In genomic region chr5:103271570-103272289, GRCh38 we compare ENCODE assay signal across 10 cellular contexts. TPM values are rescaled to one million over a fixed set of nuclear protein-coding genes. Genes with fewer than 3 reads are reported as not detected.
A peak's percentile ranks its signal among the peaks of the same experiment; 100 is the strongest.
DNase-seq lines count a peak whose midpoint lies in the region; ATAC-seq and TF ChIP-seq lines count a peak whose summit lies in the region.
"Had no signal": no experiment of that assay in that cellular context is flagged by ENCODE, and none has a peak within 500 bp of the region (broad histone marks: within the 10 kb centered on the region; RNA-seq: fewer than 3 reads in every experiment).

No MANE protein-coding gene starts in this region.

- ATAC-seq in GM21390 (IDR thresholded peaks at IDR 0.05; ENCODE audit: unreplicated experiment), result peak; percentile 54
- ATAC-seq: left lobe of liver, right cardiac atrium had no signal

- H3K36me3 ChIP-seq in stomach, result peaks cover 11 to 23% (median 14%) of the 10 kb centered on the region in 4 donors

- TF ChIP-seq CTCF in astrocyte of the spinal cord (IDR thresholded peaks at IDR 0.05; ENCODE audit: low read depth, low read length) (no peak), stomach (IDR thresholded peaks at IDR 0.05) (no peak)

- no peak overlapping the region for H3K4me3 ChIP-seq in astrocyte of the spinal cord (ENCODE audit: low read depth, low read length)
- no peak overlapping the region for H3K4me3 ChIP-seq in stomach
- H3K4me3 ChIP-seq: esophagus squamous epithelium had no signal

- intact Hi-C loops in stomach (cut with DNase I; ENCODE audit: low total_unique reads), result no loop called here

- in situ Hi-C loops in astrocyte of the spinal cord (cut with HindIII; ENCODE audit: low sequenced_read_pairs), result no loop called here

- DNase-seq in DMS53 (lab: John Stamatoyannopoulos, UW) (peak; percentile 77), astrocyte of the spinal cord (ENCODE audit: low read depth, low spot score) (peak; percentile 20), mucosa of gallbladder (ENCODE audit: low spot score) (peak; percentile 24), NCI-H1930 (lab: John Stamatoyannopoulos, UW) (no peak), ecto neural progenitor cell (ENCODE audit: low spot score) (no peak), stomach (no peak)
- DNase-seq: esophagus squamous epithelium, right cardiac atrium had no signal

- peaks cover 0 to 40% (median 10%) of the 10 kb centered on the region in 4 donors for H3K4me1 ChIP-seq in stomach

- no peak for TF ChIP-seq POLR2A in stomach (IDR thresholded peaks at IDR 0.05)

- H3K27me3 ChIP-seq in stomach, result no peaks in the 10 kb centered on the region
- H3K27me3 ChIP-seq: esophagus squamous epithelium had no signal

- peak overlapping the region in 1 of 5 donors; percentile 30 for H3K27ac ChIP-seq in stomach
- H3K27ac ChIP-seq: esophagus squamous epithelium had no signal

- 43 to 66% (median 55%) methylated on average over 2 of the region's 2 CpGs for whole genome bisulfite sequencing in stomach, 5 donors

- no peaks in the 10 kb centered on the region for H3K9me3 ChIP-seq in stomach
- H3K9me3 ChIP-seq: esophagus squamous epithelium had no signal

- TF ChIP-seq EP300 in stomach (IDR thresholded peaks at IDR 0.05), result no peak

RNA-seq across cellular contexts. Expression of gene MACIR, which starts 13.2 kb away (rescaled TPM):
- total RNA-seq in mucosa of gallbladder (13.0 TPM), stomach (10 to 100 TPM in 3 of 5 donors, 1 to 10 TPM in 2; 1.2 to 39.7 (median 23.5) TPM)
- polyA plus RNA-seq in stomach, result 10 to 100 TPM in 1 of 3 donors, 1 to 10 TPM in 2; 4.0 to 22.3 (median 8.7) TPM

Comparison
In these comparisons a context has a peak if more than half of its experiments do, and no peak if none do; other contexts are left out.
1. DNase-seq: peak in DMS53 (single experiment), astrocyte of the spinal cord (single experiment) and mucosa of gallbladder (single experiment); none in NCI-H1930 (0 of 2), ecto neural progenitor cell (single experiment) and stomach (single experiment).